ENCODE assay signal across 8 cellular contexts in genomic region chr1:43367026-43367903, GRCh38. TPM values are rescaled to one million over a fixed set of nuclear protein-coding genes. Genes with fewer than 3 reads are reported as not detected.
DNase-seq lines count a peak whose midpoint lies in the region; ATAC-seq and TF ChIP-seq lines count a peak whose summit lies in the region.

No MANE protein-coding gene starts in this region.

- DNase-seq in Jurkat, Clone E6-1 (ENCODE audit: low read depth, low spot score) = no peak
- peak; percentile 42 for DNase-seq in activated CD4-positive, alpha-beta memory T cell treated with anti-CD3 and anti-CD28 coated beads, Interleukin-2, amount 10 ng/mL, durations not matched to agents 7 days and 5 days
- peak; percentile 94 to 96 for DNase-seq in erythroblast (lab: John Stamatoyannopoulos, UW)
- no peak for DNase-seq in natural killer cell treated with Interleukin-12 subunit alpha and Interleukin-12 subunit beta and Interleukin-15 and Interleukin-18, amount 100 ng/mL, for 72 hours (ENCODE audit: low spot score)
- DNase-seq in ureter (ENCODE audit: low spot score) = peak; percentile 60
- no peak for DNase-seq in NCI-H774 (lab: John Stamatoyannopoulos, UW)

- TF ChIP-seq CTCF in DOHH2 (IDR thresholded peaks at IDR 0.05; ENCODE audit: low read depth, low read length, poor library complexity, severe bottlenecking) = no peak

- peaks cover 42% of the 10 kb centered on the region for H3K36me3 ChIP-seq in DOHH2 (ENCODE audit: control insufficient read depth, low read length)

- H3K4me2 ChIP-seq in DOHH2 (ENCODE audit: low read length) = peak overlapping the region; percentile 87

- no peaks in the 10 kb centered on the region for H3K27me3 Mint-ChIP-seq in activated CD4-positive, alpha-beta memory T cell treated with anti-CD3 and anti-CD28 coated beads, Interleukin-2, amount 10 ng/mL, durations not matched to agents 7 days and 5 days
- H3K27me3 Mint-ChIP-seq in natural killer cell treated with Interleukin-12 subunit alpha and Interleukin-12 subunit beta and Interleukin-15 and Interleukin-18, amount 100 ng/mL, for 72 hours = no peaks in the 10 kb centered on the region

- H3F3A ChIP-seq in DOHH2 (ENCODE audit: control insufficient read depth, insufficient read depth) = peaks cover 13% of the 10 kb centered on the region

- H3K9me3 Mint-ChIP-seq in activated CD4-positive, alpha-beta memory T cell treated with anti-CD3 and anti-CD28 coated beads, Interleukin-2, amount 10 ng/mL, durations not matched to agents 7 days and 5 days = no peaks in the 10 kb centered on the region
- no peaks in the 10 kb centered on the region for H3K9me3 Mint-ChIP-seq in natural killer cell treated with Interleukin-12 subunit alpha and Interleukin-12 subunit beta and Interleukin-15 and Interleukin-18, amount 100 ng/mL, for 72 hours

- POLR2A ChIA-PET in activated CD4-positive, alpha-beta memory T cell treated with anti-CD3 and anti-CD28 coated beads, Interleukin-2, amount 10 ng/mL, durations not matched to agents 7 days and 5 days (lab: Charles Lee) = interaction anchor here (0.8 to 3.3 kb wide), 16 partner anchors 9 to 608 kb away, joined by 3 to 73 read pairs (median 4); partner anchors contain the start of genes C1orf50, CDC20, HYI and IPO13

- H3K4me1 ChIP-seq in DOHH2 (ENCODE audit: control insufficient read depth, low read length) = peaks cover 20% of the 10 kb centered on the region

- no peaks in the 10 kb centered on the region for H3K9me3 ChIP-seq in DOHH2 (ENCODE audit: control insufficient read depth, insufficient read depth, low read length)

- ATAC-seq in GM21619 (IDR thresholded peaks at IDR 0.05; ENCODE audit: unreplicated experiment) = peak; percentile 46
- peak; percentile 77 to 85 for ATAC-seq in natural killer cell treated with Interleukin-12 subunit alpha and Interleukin-12 subunit beta and Interleukin-15 and Interleukin-18, amount 100 ng/mL, for 72 hours

- H3K4me3 ChIP-seq in DOHH2 (ENCODE audit: low read length) = peak overlapping the region; percentile 85
- H3K4me3 ChIP-seq in Jurkat, Clone E6-1 (ENCODE audit: low read length) = peak overlapping the region; percentile 81

- TF ChIP-seq POLR2A in erythroblast (IDR thresholded peaks at IDR 0.05; ENCODE audit: low read length) = peak; percentile 66

- no peaks in the 10 kb centered on the region for H4K20me1 ChIP-seq in DOHH2 (ENCODE audit: control insufficient read depth, insufficient read depth, low read depth, low read length)

- H3K36me3 Mint-ChIP-seq in activated CD4-positive, alpha-beta memory T cell treated with anti-CD3 and anti-CD28 coated beads, Interleukin-2, amount 10 ng/mL, durations not matched to agents 7 days and 5 days (ENCODE audit: low read depth) = peaks cover 40% of the 10 kb centered on the region
- peaks cover 11% of the 10 kb centered on the region for H3K36me3 Mint-ChIP-seq in natural killer cell treated with Interleukin-12 subunit alpha and Interleukin-12 subunit beta and Interleukin-15 and Interleukin-18, amount 100 ng/mL, for 72 hours

- no peaks in the 10 kb centered on the region for H3K9me2 ChIP-seq in DOHH2 (replicated peaks; ENCODE audit: control insufficient read depth, low read length)

- H3K4me1 Mint-ChIP-seq in activated CD4-positive, alpha-beta memory T cell treated with anti-CD3 and anti-CD28 coated beads, Interleukin-2, amount 10 ng/mL, durations not matched to agents 7 days and 5 days = peaks cover 57% of the 10 kb centered on the region
- H3K4me1 Mint-ChIP-seq in natural killer cell treated with Interleukin-12 subunit alpha and Interleukin-12 subunit beta and Interleukin-15 and Interleukin-18, amount 100 ng/mL, for 72 hours (ENCODE audit: low read depth in 2 of 2) = peaks cover 43 to 48% of the 10 kb centered on the region in 2 donors

- CTCF ChIA-PET in activated CD4-positive, alpha-beta memory T cell treated with anti-CD3 and anti-CD28 coated beads, Interleukin-2, amount 10 ng/mL, durations not matched to agents 7 days and 5 days (lab: Charles Lee) = interaction anchor here (1.2 to 3.5 kb wide), 7 partner anchors 9 to 293 kb away, joined by 3 to 22 read pairs (median 6); partner anchors contain the start of genes CDC20, MED8 and SZT2

- peak overlapping the region; percentile 84 for H3K27ac ChIP-seq in DOHH2 (ENCODE audit: low read depth, low read length)

- peak overlapping the region; percentile 83 for H3K27ac Mint-ChIP-seq in activated CD4-positive, alpha-beta memory T cell treated with anti-CD3 and anti-CD28 coated beads, Interleukin-2, amount 10 ng/mL, durations not matched to agents 7 days and 5 days
- peak overlapping the region; percentile 80 to 84 for H3K27ac Mint-ChIP-seq in natural killer cell treated with Interleukin-12 subunit alpha and Interleukin-12 subunit beta and Interleukin-15 and Interleukin-18, amount 100 ng/mL, for 72 hours

- H3K79me2 ChIP-seq in DOHH2 (ENCODE audit: control insufficient read depth, low read length) = peaks cover 39% of the 10 kb centered on the region

- peak overlapping the region; percentile 95 for H3K4me3 Mint-ChIP-seq in activated CD4-positive, alpha-beta memory T cell treated with anti-CD3 and anti-CD28 coated beads, Interleukin-2, amount 10 ng/mL, durations not matched to agents 7 days and 5 days
- H3K4me3 Mint-ChIP-seq in natural killer cell treated with Interleukin-12 subunit alpha and Interleukin-12 subunit beta and Interleukin-15 and Interleukin-18, amount 100 ng/mL, for 72 hours = peak overlapping the region; percentile 94

- no peaks in the 10 kb centered on the region for H3K27me3 ChIP-seq in DOHH2 (ENCODE audit: control insufficient read depth, low read length)

RNA-seq across cellular contexts. Expression of gene ELOVL1, which starts 0.5 kb away (rescaled TPM):
- 57.0 TPM for polyA plus RNA-seq in Jurkat, Clone E6-1 (2012; ENCODE audit: insufficient read depth, insufficient read length)
- total RNA-seq in activated CD4-positive, alpha-beta memory T cell treated with anti-CD3 and anti-CD28 coated beads, Interleukin-2, amount 10 ng/mL, durations not matched to agents 7 days and 5 days = 10 to 100 TPM; 71.8 to 74.1 TPM
- total RNA-seq in natural killer cell treated with Interleukin-12 subunit alpha and Interleukin-12 subunit beta and Interleukin-15 and Interleukin-18, amount 100 ng/mL, for 72 hours = 100 to 1,000 TPM; 101 to 108 TPM
- total RNA-seq in ureter = 135 TPM

RNA-seq across cellular contexts. Expression of gene CDC20, which starts 8.5 kb away (rescaled TPM):
- 242 TPM for polyA plus RNA-seq in Jurkat, Clone E6-1 (2012; ENCODE audit: insufficient read depth, insufficient read length)
- 100 to 1,000 TPM; 130 to 141 TPM for total RNA-seq in activated CD4-positive, alpha-beta memory T cell treated with anti-CD3 and anti-CD28 coated beads, Interleukin-2, amount 10 ng/mL, durations not matched to agents 7 days and 5 days
- 100 to 1,000 TPM in 1 of 2 donors, 10 to 100 TPM in 1; 98.7 to 152 TPM for total RNA-seq in natural killer cell treated with Interleukin-12 subunit alpha and Interleukin-12 subunit beta and Interleukin-15 and Interleukin-18, amount 100 ng/mL, for 72 hours
- 2.0 TPM for total RNA-seq in ureter

RNA-seq across cellular contexts. Expression of gene MED8, which starts 22.3 kb away (rescaled TPM):
- polyA plus RNA-seq in Jurkat, Clone E6-1 (2012; ENCODE audit: insufficient read depth, insufficient read length) = 39.1 TPM
- 10 to 100 TPM; 35.6 to 36.9 TPM for total RNA-seq in activated CD4-positive, alpha-beta memory T cell treated with anti-CD3 and anti-CD28 coated beads, Interleukin-2, amount 10 ng/mL, durations not matched to agents 7 days and 5 days
- total RNA-seq in natural killer cell treated with Interleukin-12 subunit alpha and Interleukin-12 subunit beta and Interleukin-15 and Interleukin-18, amount 100 ng/mL, for 72 hours = 10 to 100 TPM; 42.6 to 57.9 TPM
- 30.0 TPM for total RNA-seq in ureter

RNA-seq across cellular contexts. Expression of gene SZT2, which starts 22.4 kb away (rescaled TPM):
- 12.5 TPM for polyA plus RNA-seq in Jurkat, Clone E6-1 (2012; ENCODE audit: insufficient read depth, insufficient read length)
- total RNA-seq in activated CD4-positive, alpha-beta memory T cell treated with anti-CD3 and anti-CD28 coated beads, Interleukin-2, amount 10 ng/mL, durations not matched to agents 7 days and 5 days = 10 to 100 TPM; 55.6 to 57.8 TPM
- 100 to 1,000 TPM in 1 of 2 donors, 10 to 100 TPM in 1; 73.3 to 119 TPM for total RNA-seq in natural killer cell treated with Interleukin-12 subunit alpha and Interleukin-12 subunit beta and Interleukin-15 and Interleukin-18, amount 100 ng/mL, for 72 hours
- 105 TPM for total RNA-seq in ureter

RNA-seq across cellular contexts. Expression of gene MPL, which starts 29.6 kb away (rescaled TPM):
- polyA plus RNA-seq in Jurkat, Clone E6-1 (2012; ENCODE audit: insufficient read depth, insufficient read length) = not detected
- total RNA-seq in activated CD4-positive, alpha-beta memory T cell treated with anti-CD3 and anti-CD28 coated beads, Interleukin-2, amount 10 ng/mL, durations not matched to agents 7 days and 5 days = not detected
- total RNA-seq in natural killer cell treated with Interleukin-12 subunit alpha and Interleukin-12 subunit beta and Interleukin-15 and Interleukin-18, amount 100 ng/mL, for 72 hours = not detected
- 0.55 TPM for total RNA-seq in ureter

Comparison
In these comparisons a context has a peak if more than half of its experiments do, and no peak if none do; other contexts are left out.
1. DNase-seq: peak in activated CD4-positive, alpha-beta memory T cell treated with anti-CD3 and anti-CD28 coated beads, Interleukin-2, amount 10 ng/mL, durations not matched to agents 7 days and 5 days (single experiment), erythroblast (2 of 2) and ureter (single experiment); none in Jurkat, Clone E6-1 (single experiment), natural killer cell treated with Interleukin-12 subunit alpha and Interleukin-12 subunit beta and Interleukin-15 and Interleukin-18, amount 100 ng/mL, for 72 hours (single experiment) and NCI-H774 (single experiment).
2. RNA of gene CDC20, which starts 8.5 kb away (total RNA-seq): 98.7 to 152 TPM in natural killer cell treated with Interleukin-12 subunit alpha and Interleukin-12 subunit beta and Interleukin-15 and Interleukin-18, amount 100 ng/mL, for 72 hours and 130 to 141 TPM in activated CD4-positive, alpha-beta memory T cell treated with anti-CD3 and anti-CD28 coated beads, Interleukin-2, amount 10 ng/mL, durations not matched to agents 7 days and 5 days; 2.0 TPM in ureter (single experiment); every median in the first group is over 10 times any median in the second.